13 cellular contexts compared by ENCODE assay signal in genomic region chr7:136134503-136134902, GRCh38.
DNase-seq lines count a peak whose midpoint lies in the region; TF ChIP-seq lines count a peak whose summit lies in the region.
"Had no signal": no experiment of that assay in that cellular context is flagged by ENCODE, and none has a peak within 500 bp of the region (broad histone marks: within the 10 kb centered on the region; RNA-seq: fewer than 3 reads in every experiment).

No MANE protein-coding gene starts in this region.

- no peak overlapping the region for H3K4me3 ChIP-seq in AG10803 (ENCODE audit: low read length)
- H3K4me3 ChIP-seq: BLaER1, prostate gland had no signal

- peak; percentile 9 for DNase-seq in AG10803 (ENCODE audit: low read depth)
- DNase-seq in LHCN-M2 (ENCODE audit: low read depth), result peak; percentile 93
- DNase-seq in amniotic stem cell (lab: John Stamatoyannopoulos, UW), result peak; percentile 5
- DNase-seq in kidney tubule cell (ENCODE audit: low spot score), result peak; percentile 61
- DNase-seq in SIG-M5 treated with dmso at 0.1 percent for 504 hours (lab: John Stamatoyannopoulos, UW; ENCODE audit: unreplicated experiment), result no peak
- no peak for DNase-seq in midbrain (lab: John Stamatoyannopoulos, UW)
- DNase-seq in NCI-H524 treated with DMSO at 0.1 percent for 48 hours (lab: John Stamatoyannopoulos, UW), result no peak
- DNase-seq in CD1c-positive myeloid dendritic cell (ENCODE audit: extremely low spot score), result no peak
- DNase-seq: activated CD4-positive, alpha-beta T cell treated with anti-CD3 and anti-CD28 coated beads, Interleukin-2, amount 10 ng/mL, durations not matched to agents 7 days and 5 days; stimulated activated naive CD8-positive, alpha-beta T cell treated with anti-CD3 and anti-CD28 coated beads, Interleukin-15, Interleukin-2, amounts not matched to agents 100 U/mL and 50 U/mL, for 24 hours; T-helper 2 cell had no signal

- 0 out of 2 replicates have a peak, but pooled peaks have one; percentile 1 for TF ChIP-seq CTCF in AG10803 (conservative IDR thresholded peaks at IDR 0.05; ENCODE audit: low read length)

Comparison
In these comparisons a context has a peak if more than half of its experiments do, and no peak if none do; other contexts are left out.
1. DNase-seq: peak in AG10803 (single experiment), LHCN-M2 (single experiment), amniotic stem cell (single experiment) and kidney tubule cell (single experiment); none in SIG-M5 treated with dmso at 0.1 percent for 504 hours (single experiment), midbrain (single experiment), NCI-H524 treated with DMSO at 0.1 percent for 48 hours (single experiment) and CD1c-positive myeloid dendritic cell (single experiment).